In genomic region chr5:150431574-150431973, GRCh38 we compare ENCODE assay signal across 25 cellular contexts. TPM values are rescaled to one million over a fixed set of nuclear protein-coding genes. Genes with fewer than 3 reads are reported as not detected.
A peak's percentile ranks its signal among the peaks of the same experiment; 100 is the strongest.
DNase-seq lines count a peak whose midpoint lies in the region; ATAC-seq and TF ChIP-seq lines count a peak whose summit lies in the region.
"Had no signal": no experiment of that assay in that cellular context is flagged by ENCODE, and none has a peak within 500 bp of the region (broad histone marks: within the 10 kb centered on the region; RNA-seq: fewer than 3 reads in every experiment).

No MANE protein-coding gene starts in this region.

- H3K4me3 ChIP-seq in left ventricle myocardium inferior (peak overlapping the region; percentile 25), right atrium auricular region (no peak overlapping the region), lower lobe of right lung (no peak overlapping the region), GM23338 (no peak overlapping the region)
- H3K4me3 ChIP-seq: lung, stomach had no signal

- H3K4me1 ChIP-seq in left ventricle myocardium inferior (peaks cover 21% of the 10 kb centered on the region), right atrium auricular region (no peaks in the 10 kb centered on the region), lower lobe of right lung (peaks cover 5% of the 10 kb centered on the region), GM23338 (ENCODE audit: insufficient read depth) (no peaks in the 10 kb centered on the region)

- H3K27me3 Mint-ChIP-seq in GM23338 (ENCODE audit: insufficient read depth, low read depth, poor library complexity) (peaks cover 17% of the 10 kb centered on the region), immature natural killer cell (ENCODE audit: low read depth in 3 of 3) (peaks cover 0 to 2% (median 0%) of the 10 kb centered on the region in 3 donors)

- H3K9me2 ChIP-seq in GM23338 (ENCODE audit: insufficient read depth) = no peaks in the 10 kb centered on the region

- H3K4me1 Mint-ChIP-seq in GM23338 (no peaks in the 10 kb centered on the region), immature natural killer cell (peaks cover 7 to 8% of the 10 kb centered on the region in 2 donors)
- H3K4me1 Mint-ChIP-seq: WTC11 had no signal

- ATAC-seq in lower lobe of right lung (no peak), GM23338 (no peak), HG02973 (IDR thresholded peaks at IDR 0.05; ENCODE audit: unreplicated experiment) (no peak)
- ATAC-seq: WTC11 had no signal

- H3K36me3 Mint-ChIP-seq in GM23338 (ENCODE audit: low read depth) (no peaks in the 10 kb centered on the region; the same call in 2 of the 3 replicates), immature natural killer cell (no peaks in the 10 kb centered on the region)
- H3K36me3 Mint-ChIP-seq: CD14-positive monocyte, type B pancreatic cell, WTC11 had no signal

- no peaks in the 10 kb centered on the region for H3K9me3 Mint-ChIP-seq in GM23338
- H3K9me3 Mint-ChIP-seq in immature natural killer cell = no peaks in the 10 kb centered on the region
- H3K9me3 Mint-ChIP-seq: activated CD4-positive, alpha-beta memory T cell treated with anti-CD3 and anti-CD28 coated beads, Interleukin-2, amount 10 ng/mL, durations not matched to agents 7 days and 5 days; CD14-positive monocyte; H9; type B pancreatic cell; WTC11 had no signal

- no peak overlapping the region for H3K4me3 Mint-ChIP-seq in GM23338
- H3K4me3 Mint-ChIP-seq in immature natural killer cell = no peak overlapping the region
- H3K4me3 Mint-ChIP-seq: activated CD4-positive, alpha-beta memory T cell treated with anti-CD3 and anti-CD28 coated beads, Interleukin-2, amount 10 ng/mL, durations not matched to agents 7 days and 5 days; H9; type B pancreatic cell; WTC11 had no signal

- H3K27me3 ChIP-seq in left ventricle myocardium inferior (ENCODE audit: low read depth) (no peaks in the 10 kb centered on the region), right atrium auricular region (no peaks in the 10 kb centered on the region), lower lobe of right lung (ENCODE audit: low read depth) (no peaks in the 10 kb centered on the region), GM23338 (ENCODE audit: insufficient read depth) (no peaks in the 10 kb centered on the region)
- H3K27me3 ChIP-seq: brain microvascular endothelial cell, stomach had no signal

- no peak for DNase-seq in left ventricle myocardium inferior
- DNase-seq in right atrium auricular region (ENCODE audit: low spot score) = no peak
- peak; percentile 75 for DNase-seq in NCI-H82 treated with DMSO at 0.1 percent for 48 hours (lab: John Stamatoyannopoulos, UW; ENCODE audit: unreplicated experiment)
- no peak for DNase-seq in lower lobe of right lung
- no peak for DNase-seq in activated CD4-positive, alpha-beta T cell treated with anti-CD3 and anti-CD28 coated beads, Interleukin-2, amount 50 U/mL, for 48 hours
- no peak for DNase-seq in GM23338 (ENCODE audit: low spot score)
- DNase-seq in immature natural killer cell = no peak
- DNase-seq: activated CD4-positive, alpha-beta memory T cell treated with anti-CD3 and anti-CD28 coated beads, Interleukin-2, amount 10 ng/mL, durations not matched to agents 7 days and 5 days; brain microvascular endothelial cell; effector CD4-positive, alpha-beta T cell; EL; erythroblast; foreskin melanocyte; H9; NCI-H1092; NCI-H187 treated with DMSO at 0.1 percent for 48 hours; NCI-H446 treated with DMSO at 0.1 percent for 48 hours; stimulated activated CD4-positive, alpha-beta T cell treated with anti-CD3 and anti-CD28 coated beads, Interleukin-4, amount 100 ng/mL, for 4 hours; stomach had no signal

- no peaks in the 10 kb centered on the region for H4K20me1 ChIP-seq in GM23338 (replicated peaks; ENCODE audit: insufficient read depth)

- H3K27ac Mint-ChIP-seq in GM23338 = no peak overlapping the region
- H3K27ac Mint-ChIP-seq in immature natural killer cell = no peak overlapping the region
- H3K27ac Mint-ChIP-seq: activated CD4-positive, alpha-beta memory T cell treated with anti-CD3 and anti-CD28 coated beads, Interleukin-2, amount 10 ng/mL, durations not matched to agents 7 days and 5 days; type B pancreatic cell; WTC11 had no signal

- H3K4me2 ChIP-seq in GM23338 = no peak overlapping the region

- intact Hi-C loops in left ventricle myocardium inferior (cut with micrococcal nuclease) = no loop called here
- intact Hi-C loops in lower lobe of right lung (cut with DNase I) = no loop called here

- H3K36me3 ChIP-seq in left ventricle myocardium inferior = no peaks in the 10 kb centered on the region
- H3K36me3 ChIP-seq in right atrium auricular region = no peaks in the 10 kb centered on the region
- no peaks in the 10 kb centered on the region for H3K36me3 ChIP-seq in lower lobe of right lung
- no peaks in the 10 kb centered on the region for H3K36me3 ChIP-seq in GM23338 (ENCODE audit: insufficient read depth)
- H3K36me3 ChIP-seq: brain microvascular endothelial cell, stomach had no signal

- TF ChIP-seq CTCF in left ventricle myocardium inferior (IDR thresholded peaks at IDR 0.05; ENCODE audit: borderline replicate concordance) (no peak), right atrium auricular region (IDR thresholded peaks at IDR 0.05) (no peak), lower lobe of right lung (IDR thresholded peaks at IDR 0.05) (no peak), GM23338 (conservative IDR thresholded peaks at IDR 0.05; ENCODE audit: low read depth in 2 of 2) (no peak)

- no peaks in the 10 kb centered on the region for H3F3A ChIP-seq in GM23338 (replicated peaks; ENCODE audit: low read depth)

- H3K9me3 ChIP-seq in left ventricle myocardium inferior (replicated peaks) = no peaks in the 10 kb centered on the region
- no peaks in the 10 kb centered on the region for H3K9me3 ChIP-seq in right atrium auricular region
- H3K9me3 ChIP-seq in lower lobe of right lung = no peaks in the 10 kb centered on the region
- H3K9me3 ChIP-seq: stomach had no signal

- peak overlapping the region; percentile 66 for H3K27ac ChIP-seq in left ventricle myocardium inferior (replicated peaks)
- H3K27ac ChIP-seq in right atrium auricular region = no peak overlapping the region
- H3K27ac ChIP-seq in lower lobe of right lung = peak overlapping the region; percentile 36
- no peak overlapping the region for H3K27ac ChIP-seq in GM23338 (ENCODE audit: low read depth)
- H3K27ac ChIP-seq: brain microvascular endothelial cell, stomach had no signal

- no peaks in the 10 kb centered on the region for H3K79me2 ChIP-seq in GM23338 (replicated peaks; ENCODE audit: insufficient read depth)

- no peak overlapping the region for H2AFZ ChIP-seq in GM23338

TF ChIP-seq in GM23338, 12 proteins besides CTCF, POLR2A, EP300 and RAD21 (continues in another document):
- no peak for TF ChIP-seq ZNF114 (CRISPR knock-in tag; IDR thresholded peaks at IDR 0.05)

RNA-seq across cellular contexts. Expression of gene RPS14, which starts 18.0 kb away (rescaled TPM):
- total RNA-seq in left ventricle myocardium inferior (1,202 TPM), right atrium auricular region (1,000 to 10,000 TPM; 1,334 to 2,461 TPM), lower lobe of right lung (1,651 TPM)
- total RNA-seq in GM23338 (2014; rRNA removed; shearing (Covaris generic)) = 1,443 and 1,506 TPM in 2 replicates
- polyA plus RNA-seq in GM23338 (2016; fragmentation: Nextera tagmentation; extraction: Ambion mirVana) (2,790 and 2,911 TPM in 2 replicates), immature natural killer cell (1,000 to 10,000 TPM; 3,321 to 6,011 (median 3,509) TPM)

RNA-seq across cellular contexts. Expression of gene CD74, which starts 18.9 kb away (rescaled TPM):
- total RNA-seq in left ventricle myocardium inferior (251 TPM), right atrium auricular region (100 to 1,000 TPM; 268 to 424 TPM), lower lobe of right lung (4,221 TPM)
- 49.8 and 54.8 TPM in 2 replicates for total RNA-seq in GM23338 (2014; rRNA removed; shearing (Covaris generic))
- polyA plus RNA-seq in GM23338 (2016; fragmentation: Nextera tagmentation; extraction: Ambion mirVana) (98.4 and 105 TPM in 2 replicates), immature natural killer cell (1,000 to 10,000 TPM in 2 of 3 donors, 100 to 1,000 TPM in 1; 982 to 1,268 (median 1,061) TPM)
- total RNA-seq: A673 had no signal

Comparison
In these comparisons a context has a peak if more than half of its experiments do, and no peak if none do; other contexts are left out.
1. H3K27ac ChIP-seq: peak in left ventricle myocardium inferior (single experiment) and lower lobe of right lung (single experiment); none in right atrium auricular region (0 of 2) and GM23338 (single experiment).